In the genomic region with DNA sequence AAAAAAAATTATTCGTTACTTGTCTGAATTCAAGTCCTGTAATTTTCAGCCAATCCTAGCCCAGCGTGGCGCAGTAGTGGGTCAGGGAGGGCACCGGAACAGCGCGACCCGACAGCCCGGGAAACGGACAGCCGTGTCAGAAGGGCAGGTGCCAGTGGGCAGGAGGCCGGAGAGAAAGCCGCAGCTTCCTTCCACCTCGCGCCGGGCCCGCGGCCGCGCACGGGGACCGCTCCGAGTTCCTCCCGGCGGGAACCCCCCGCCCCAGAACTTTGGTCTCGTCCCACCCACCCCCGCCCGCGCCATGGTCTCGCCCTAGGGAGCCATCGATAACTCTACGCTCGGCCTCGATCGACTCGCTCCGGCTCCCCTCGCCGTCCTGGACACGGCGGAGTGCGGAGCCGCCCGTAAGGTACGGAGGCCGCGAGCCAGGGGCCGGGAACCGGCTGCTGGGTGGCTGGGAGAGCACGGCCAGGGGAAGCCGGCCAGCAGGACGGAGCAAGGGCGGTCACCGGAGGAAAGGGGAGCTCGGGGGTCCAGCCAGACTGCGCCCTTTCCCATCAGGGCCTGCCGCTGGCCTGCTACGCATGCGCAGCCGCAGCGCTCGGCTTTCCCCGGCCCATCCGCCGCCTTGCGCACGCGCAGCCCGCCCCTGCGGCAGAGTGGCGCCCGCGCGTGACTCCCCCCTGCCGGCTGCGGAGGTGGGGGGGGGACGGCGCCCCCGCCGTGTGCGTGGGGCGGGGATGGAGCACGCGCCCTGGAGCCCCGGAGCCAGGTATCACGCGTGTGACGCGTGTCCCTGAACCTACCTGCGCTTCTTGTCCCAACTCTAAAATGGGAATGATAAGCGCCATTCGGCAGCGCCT, we compare ENCODE assay signal across 8 cellular contexts. TPM values are rescaled to one million over a fixed set of nuclear protein-coding genes. Genes with fewer than 3 reads are reported as not detected.
DNase-seq lines count a peak whose midpoint lies in the region; ATAC-seq and TF ChIP-seq lines count a peak whose summit lies in the region.

A gene with protein sequence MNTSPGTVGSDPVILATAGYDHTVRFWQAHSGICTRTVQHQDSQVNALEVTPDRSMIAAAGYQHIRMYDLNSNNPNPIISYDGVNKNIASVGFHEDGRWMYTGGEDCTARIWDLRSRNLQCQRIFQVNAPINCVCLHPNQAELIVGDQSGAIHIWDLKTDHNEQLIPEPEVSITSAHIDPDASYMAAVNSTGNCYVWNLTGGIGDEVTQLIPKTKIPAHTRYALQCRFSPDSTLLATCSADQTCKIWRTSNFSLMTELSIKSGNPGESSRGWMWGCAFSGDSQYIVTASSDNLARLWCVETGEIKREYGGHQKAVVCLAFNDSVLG (plus strand): TSS at position 351 of the 863 bp plus-strand sequence. CDS start 632 bp downstream, outside the sequence.

- H3K9me3 ChIP-seq in OCI-LY7 (ENCODE audit: low read length) (no peaks in the 10 kb centered on the region), muscle layer of colon (ENCODE audit: low read length) (no peaks in the 10 kb centered on the region)

- H3K9ac ChIP-seq in muscle layer of colon (ENCODE audit: low read length): peak within 1 kb of the TSS; percentile 33

- DNase-seq in Caki2 (ENCODE audit: low read depth): peak; percentile 93
- DNase-seq in HS-5 (ENCODE audit: low read depth): peak; percentile 69
- DNase-seq in OCI-LY7 (ENCODE audit: low spot score): peak; percentile 92
- peak; percentile 89 for DNase-seq in activated T-cell treated with anti-CD3 and anti-CD28 coated beads for 48 hours (ENCODE audit: low read depth)
- peak; percentile 94 to 97 for DNase-seq in erythroblast (lab: John Stamatoyannopoulos, UW)
- DNase-seq in stimulated activated CD8-positive, alpha-beta memory T cell treated with anti-CD3 and anti-CD28 coated beads, Interleukin-7, amount 100 ng/mL, for 1 hour (ENCODE audit: low read depth in 2 of 2): peak; percentile 79 to 82

- H3K36me3 ChIP-seq in OCI-LY7 (ENCODE audit: insufficient read depth, low read length): peaks cover 35% of the 10 kb centered on the region
- H3K36me3 ChIP-seq in muscle layer of colon (ENCODE audit: insufficient read depth, low read length): peaks cover 19% of the 10 kb centered on the region

- intact Hi-C loops in OCI-LY7 (cut with micrococcal nuclease; ENCODE audit: unreplicated experiment): loop anchor here (1.0 kb wide), 1 partner anchor 18 kb away; a partner anchor contains a TSS

- in situ Hi-C loops in Caki2 (cut with HindIII; ENCODE audit: low pct_unique_long_range_greater_than_20kb, low sequenced_read_pairs): no loop called here

- H3K9me2 ChIP-seq in OCI-LY7 (ENCODE audit: insufficient read depth, low read length): no peaks in the 10 kb centered on the region

- H3K4me2 ChIP-seq in OCI-LY7 (ENCODE audit: low read length): peak within 1 kb of the TSS; percentile 95

- peak; percentile 63 for ATAC-seq in GM19455 (IDR thresholded peaks at IDR 0.05; ENCODE audit: unreplicated experiment)

- no peaks in the 10 kb centered on the region for H4K20me1 ChIP-seq in OCI-LY7 (ENCODE audit: insufficient read depth, low read length)

- no peaks in the 10 kb centered on the region for H3K27me3 ChIP-seq in muscle layer of colon (ENCODE audit: control insufficient read depth in 1 of 2, insufficient read depth in 2 of 2, low read length in 2 of 2)

- peak within 1 kb of the TSS; percentile 86 for H2AFZ ChIP-seq in OCI-LY7 (ENCODE audit: low read length)

- TF ChIP-seq POLR2A in erythroblast (IDR thresholded peaks at IDR 0.05; ENCODE audit: low read length): peak; percentile 87

- TF ChIP-seq CTCF in OCI-LY7 (conservative IDR thresholded peaks at IDR 0.05; ENCODE audit: low read length): peak; percentile 29; the same call in 1 of the 2 replicates

- no TSS peak for BruUV-seq in OCI-LY7 (replicated peaks; lab: Mats Ljungman, UMichigan)

- CTCF ChIA-PET in OCI-LY7 (lab: Charles Lee; ENCODE audit: unreplicated experiment): no interaction called here

- H3K79me2 ChIP-seq in OCI-LY7 (ENCODE audit: insufficient read depth, low read depth, low read length): peaks cover 12% of the 10 kb centered on the region; the same call in 1 of the 2 replicates

- POLR2A ChIA-PET in OCI-LY7 (lab: Charles Lee): interaction anchor here (0.9 to 1.1 kb wide), 3 partner anchors 9 to 49 kb away, joined by 3 to 5 read pairs (median 4); a partner anchor contains a TSS

- H3K27ac ChIP-seq in OCI-LY7 (ENCODE audit: low read depth, low read length, poor library complexity, severe bottlenecking) (peak within 1 kb of the TSS; percentile 64), muscle layer of colon (ENCODE audit: low read depth, low read length) (peak within 1 kb of the TSS; percentile 93)

- H3K4me3 ChIP-seq in OCI-LY7 (ENCODE audit: low read depth, low read length, poor library complexity, severe bottlenecking) (peak within 1 kb of the TSS; percentile 79), muscle layer of colon (ENCODE audit: low read depth in 1 of 2, low read length in 2 of 2) (peak within 1 kb of the TSS; percentile 76 to 95)

- H3K4me1 ChIP-seq in OCI-LY7 (ENCODE audit: insufficient read depth, low read length, poor library complexity, severe bottlenecking) (peaks cover 13% of the 10 kb centered on the region), muscle layer of colon (ENCODE audit: insufficient read depth, low read length) (peaks cover 11% of the 10 kb centered on the region)

RNA-seq across cellular contexts. Expression of the gene that starts here (rescaled TPM):
- 81.6 and 90.5 TPM in 2 replicates for total RNA-seq in Caki2 (2014; rRNA removed; shearing (Covaris generic); ENCODE audit: low replicate concordance)
- 57.1 and 65.4 TPM in 2 replicates for total RNA-seq in OCI-LY7 (2014; rRNA removed; shearing (Covaris generic))
- total RNA-seq in OCI-LY7 (2022): 68.6 and 71.3 TPM in 2 replicates

Comparison
In these comparisons a context has a peak if more than half of its experiments do, and no peak if none do; other contexts are left out.
1. Peak in every context shown above with its lines: DNase-seq, ATAC-seq, H3K4me3 ChIP-seq and H3K27ac ChIP-seq.